ENCODE assay signal across 20 cellular contexts in the genomic region with DNA sequence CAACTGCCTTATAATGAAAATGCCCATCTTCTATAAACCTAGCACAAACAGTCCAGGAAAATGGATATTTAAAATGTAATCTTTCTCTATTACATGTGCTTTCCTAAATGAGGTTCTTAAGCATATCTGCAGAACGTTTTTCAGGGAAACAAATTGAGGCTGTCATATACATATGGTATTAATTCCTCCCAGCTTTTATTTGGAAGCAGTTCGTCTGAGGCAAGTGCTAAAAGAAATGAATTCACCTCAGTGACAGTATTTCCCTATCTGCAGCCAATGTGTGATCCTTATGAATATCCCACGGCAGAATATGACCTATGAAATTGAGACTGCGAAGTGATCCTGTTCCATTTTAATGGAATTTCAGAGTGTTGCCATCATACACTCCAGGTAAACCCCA. TPM values are rescaled to one million over a fixed set of nuclear protein-coding genes. Genes with fewer than 3 reads are reported as not detected.
DNase-seq lines count a peak whose midpoint lies in the region; ATAC-seq and TF ChIP-seq lines count a peak whose summit lies in the region.
"Had no signal": no experiment of that assay in that cellular context is flagged by ENCODE, and none has a peak within 500 bp of the region (broad histone marks: within the 10 kb centered on the region; RNA-seq: fewer than 3 reads in every experiment).

No MANE protein-coding gene starts in this region.

- H3K23ac ChIP-seq in H9 (ENCODE audit: insufficient read length, low read depth, low read length) = no peak overlapping the region

- H3K27me3 ChIP-seq in CD4-positive, CD25-positive, alpha-beta regulatory T cell (ENCODE audit: control insufficient read depth, insufficient read depth, low read length) = no peaks in the 10 kb centered on the region
- H3K27me3 ChIP-seq in body of pancreas (no peaks in the 10 kb centered on the region), lower lobe of right lung (ENCODE audit: low read depth) (no peaks in the 10 kb centered on the region), breast epithelium (no peaks in the 10 kb centered on the region), H9 (ENCODE audit: insufficient read depth, low read length) (no peaks in the 10 kb centered on the region)
- H3K27me3 ChIP-seq: BLaER1 treated with 17β-estradiol and CSF1 and Interleukin-3, amounts not matched to agents 10 nM and 100 nM; spleen had no signal

- H2AK5ac ChIP-seq in H9 (ENCODE audit: insufficient read length, low read length) = no peak overlapping the region

- no peak overlapping the region for H4K5ac ChIP-seq in H9 (ENCODE audit: insufficient read length, low read depth, low read length)

- H3K4me1 ChIP-seq in CD4-positive, CD25-positive, alpha-beta regulatory T cell (ENCODE audit: control insufficient read depth, insufficient read depth, low read length, poor library complexity, severe bottlenecking) = peaks cover 4% of the 10 kb centered on the region
- H3K4me1 ChIP-seq in body of pancreas = peaks cover 66% of the 10 kb centered on the region
- H3K4me1 ChIP-seq in lower lobe of right lung = no peaks in the 10 kb centered on the region
- H3K4me1 ChIP-seq in breast epithelium = no peaks in the 10 kb centered on the region
- no peaks in the 10 kb centered on the region for H3K4me1 ChIP-seq in H9 (ENCODE audit: insufficient read depth, low read length)

- H3K4me1 Mint-ChIP-seq in CD4-positive, CD25-positive, alpha-beta regulatory T cell = peaks cover 0 to 20% (median 11%) of the 10 kb centered on the region in 4 donors
- H3K4me1 Mint-ChIP-seq in nephron = peaks cover 62% of the 10 kb centered on the region
- H3K4me1 Mint-ChIP-seq in H9 = peaks cover 5% of the 10 kb centered on the region in 2 experiments

- ATAC-seq in CD4-positive, CD25-positive, alpha-beta regulatory T cell (ENCODE audit: low read depth in 2 of 2) = no peak
- no peak for ATAC-seq in body of pancreas
- no peak for ATAC-seq in lower lobe of right lung

- H4K20me1 ChIP-seq in H9 (ENCODE audit: control insufficient read depth, insufficient read depth, insufficient read length) = no peaks in the 10 kb centered on the region
- H4K20me1 ChIP-seq: BLaER1 treated with 17β-estradiol and CSF1 and Interleukin-3, amounts not matched to agents 10 nM and 100 nM had no signal

- H3K4ac ChIP-seq in H9 (ENCODE audit: low read depth, low read length) = no peak overlapping the region

- H3K27ac ChIP-seq in CD4-positive, CD25-positive, alpha-beta regulatory T cell (ENCODE audit: insufficient read depth, low read length, poor library complexity, severe bottlenecking) = no peak overlapping the region
- H3K27ac ChIP-seq in KOPT-K1 (ENCODE audit: low read depth, low read length, poor library complexity, severe bottlenecking) (peak overlapping the region; percentile 54), body of pancreas (peak overlapping the region; percentile 56 to 77 (median 66)), lower lobe of right lung (no peak overlapping the region), breast epithelium (peak overlapping the region in 1 of 2 donors; percentile 0), H9 (ENCODE audit: insufficient read length, low read depth, low read length) (no peak overlapping the region)
- H3K27ac ChIP-seq: BLaER1 treated with 17β-estradiol and CSF1 and Interleukin-3, amounts not matched to agents 10 nM and 100 nM; RWPE1; spleen had no signal

- no peak for TF ChIP-seq POLR2A in body of pancreas (IDR thresholded peaks at IDR 0.05)
- no peak for TF ChIP-seq POLR2A in breast epithelium (IDR thresholded peaks at IDR 0.05)

- H3K36me3 Mint-ChIP-seq in CD4-positive, CD25-positive, alpha-beta regulatory T cell = no peaks in the 10 kb centered on the region
- H3K36me3 Mint-ChIP-seq in nephron (ENCODE audit: low read depth) (no peaks in the 10 kb centered on the region), H9 (ENCODE audit: insufficient read depth in 1 of 3, low read depth in 3 of 3) (no peaks in the 10 kb centered on the region)

- no peaks in the 10 kb centered on the region for H3K79me1 ChIP-seq in H9 (ENCODE audit: insufficient read depth, low read depth, low read length, poor library complexity, severe bottlenecking)

- H3K9ac ChIP-seq in H9 (ENCODE audit: extremely low read depth, insufficient read length, low read length) = no peak overlapping the region
- H3K9ac ChIP-seq: BLaER1 treated with 17β-estradiol and CSF1 and Interleukin-3, amounts not matched to agents 10 nM and 100 nM had no signal

- H3K18ac ChIP-seq in H9 (ENCODE audit: insufficient read length, low read depth, low read length) = no peak overlapping the region

- no peak overlapping the region for H2BK20ac ChIP-seq in H9 (ENCODE audit: low read depth, low read length, poor library complexity, severe bottlenecking)

- H3K79me2 ChIP-seq in H9 (ENCODE audit: insufficient read depth, low read length) = no peaks in the 10 kb centered on the region

- no peak overlapping the region for H2BK12ac ChIP-seq in H9 (ENCODE audit: insufficient read length, low read depth, low read length)

- no peak overlapping the region for H4K91ac ChIP-seq in H9 (ENCODE audit: insufficient read length, low read depth, low read length)

- no peak for DNase-seq in CD4-positive, CD25-positive, alpha-beta regulatory T cell
- DNase-seq in body of pancreas (no peak), lower lobe of right lung (no peak), breast epithelium (ENCODE audit: low spot score in 2 of 2) (no peak), H9 (no peak), NCI-H187 treated with DMSO at 0.1 percent for 48 hours (lab: John Stamatoyannopoulos, UW) (no peak)
- DNase-seq: activated CD4-positive, alpha-beta T cell treated with anti-CD3 and anti-CD28 coated beads, Interleukin-2, amount 10 ng/mL, durations not matched to agents 7 days and 5 days; activated T-cell treated with anti-CD3 and anti-CD28 coated beads, Interleukin-2, amount 50 U/mL, for 4 hours; NCI-H1436 treated with DMSO at 0.1 percent for 48 hours; NCI-H2107; NCI-H446; NCI-H774; spleen; stimulated activated CD4-positive, alpha-beta T cell treated with anti-CD3 and anti-CD28 coated beads, Interleukin-4, amount 100 ng/mL, for 1 hour had no signal

- TF ChIP-seq CTCF in body of pancreas (IDR thresholded peaks at IDR 0.05) (no peak), nephron (IDR thresholded peaks at IDR 0.05; ENCODE audit: unreplicated experiment in 3 of 3) (no peak), lower lobe of right lung (IDR thresholded peaks at IDR 0.05) (no peak), breast epithelium (IDR thresholded peaks at IDR 0.05) (no peak), H9 (conservative IDR thresholded peaks at IDR 0.05) (no peak)

- H3K9me3 ChIP-seq in CD4-positive, CD25-positive, alpha-beta regulatory T cell (ENCODE audit: control insufficient read depth in 2 of 2, low read length in 2 of 2) = no peaks in the 10 kb centered on the region
- H3K9me3 ChIP-seq in KOPT-K1 (ENCODE audit: insufficient read depth, low read length, poor library complexity, severe bottlenecking) (no peaks in the 10 kb centered on the region), body of pancreas (no peaks in the 10 kb centered on the region), lower lobe of right lung (no peaks in the 10 kb centered on the region), breast epithelium (no peaks in the 10 kb centered on the region), H9 (ENCODE audit: control insufficient read depth, low read depth, low read length) (no peaks in the 10 kb centered on the region)
- H3K9me3 ChIP-seq: spleen had no signal

- WGBS in body of pancreas, 2 donors = 14 to 36% methylated on average over 4 of the region's 4 CpGs
- WGBS in H9 (ENCODE audit: extremely low coverage, insufficient read length, low lambda C conversion rate) = no CpG with 5 or more reads among the region's 4 CpGs

- intact Hi-C loops in body of pancreas (cut with DNase I) = no loop called here
- intact Hi-C loops in lower lobe of right lung (cut with DNase I) = no loop called here
- intact Hi-C loops in breast epithelium (cut with DNase I; ENCODE audit: low total_unique reads) = no loop called here

- H3K4me3 Mint-ChIP-seq in CD4-positive, CD25-positive, alpha-beta regulatory T cell = no peak overlapping the region
- H3K4me3 Mint-ChIP-seq in nephron (peak overlapping the region in 1 of 3 experiments; percentile 51), H9 (no peak overlapping the region)
- H3K4me3 Mint-ChIP-seq: activated CD4-positive, alpha-beta T cell treated with anti-CD3 and anti-CD28 coated beads, Interleukin-2, amount 10 ng/mL, durations not matched to agents 7 days and 5 days; activated T-cell treated with anti-CD3 and anti-CD28 coated beads, Interleukin-2, amount 50 U/mL, for 4 hours; memory B cell had no signal

- no peak overlapping the region for H4K8ac ChIP-seq in H9 (replicated peaks; ENCODE audit: insufficient read length, low read depth, low read length)

- H2AFZ ChIP-seq in H9 (ENCODE audit: low read length) = no peak overlapping the region

- no peak overlapping the region for H2BK5ac ChIP-seq in H9 (ENCODE audit: insufficient read length, low read length)

- H3K14ac ChIP-seq in H9 (ENCODE audit: insufficient read depth, low read length) = no peak overlapping the region

- no peaks in the 10 kb centered on the region for H3K9me3 Mint-ChIP-seq in CD4-positive, CD25-positive, alpha-beta regulatory T cell
- H3K9me3 Mint-ChIP-seq in nephron (no peaks in the 10 kb centered on the region), H9 (no peaks in the 10 kb centered on the region)
- H3K9me3 Mint-ChIP-seq: activated CD4-positive, alpha-beta T cell treated with anti-CD3 and anti-CD28 coated beads, Interleukin-2, amount 10 ng/mL, durations not matched to agents 7 days and 5 days; activated T-cell treated with anti-CD3 and anti-CD28 coated beads, Interleukin-2, amount 50 U/mL, for 4 hours had no signal

- H2BK120ac ChIP-seq in H9 (ENCODE audit: low read depth, low read length, poor library complexity, severe bottlenecking) = no peak overlapping the region

- H3T11ph ChIP-seq in H9 (ENCODE audit: low read length) = no peak overlapping the region

- H2BK15ac ChIP-seq in H9 (ENCODE audit: low read depth, low read length) = no peak overlapping the region

- H3K23me2 ChIP-seq in H9 (ENCODE audit: insufficient read length, low read depth, low read length, poor library complexity, severe bottlenecking) = no peaks in the 10 kb centered on the region

- no peak overlapping the region for H3K56ac ChIP-seq in H9 (ENCODE audit: insufficient read length, low read depth, low read length)

- no peaks in the 10 kb centered on the region for H3K36me3 ChIP-seq in CD4-positive, CD25-positive, alpha-beta regulatory T cell (ENCODE audit: control insufficient read depth, insufficient read depth, low read length)
- H3K36me3 ChIP-seq in KOPT-K1 (ENCODE audit: insufficient read depth, low read length) (no peaks in the 10 kb centered on the region), body of pancreas (replicated peaks in 1 of 2; ENCODE audit: insufficient read depth in 1 of 2, low read depth in 2 of 2) (no peaks in the 10 kb centered on the region), lower lobe of right lung (no peaks in the 10 kb centered on the region), breast epithelium (no peaks in the 10 kb centered on the region)

- peak overlapping the region in 2 of 3 donors; percentile 16 to 56 for H3K27ac Mint-ChIP-seq in CD4-positive, CD25-positive, alpha-beta regulatory T cell
- H3K27ac Mint-ChIP-seq in nephron (peak overlapping the region; percentile 45 to 50 (median 50)), H9 (no peak overlapping the region)
- H3K27ac Mint-ChIP-seq: activated CD4-positive, alpha-beta T cell treated with anti-CD3 and anti-CD28 coated beads, Interleukin-2, amount 10 ng/mL, durations not matched to agents 7 days and 5 days; memory B cell had no signal

- H3K4me3 ChIP-seq in CD4-positive, CD25-positive, alpha-beta regulatory T cell (ENCODE audit: low read depth, low read length) = no peak overlapping the region
- H3K4me3 ChIP-seq in body of pancreas (no peak overlapping the region), lower lobe of right lung (no peak overlapping the region), breast epithelium (no peak overlapping the region)
- H3K4me3 ChIP-seq: BLaER1 treated with 17β-estradiol and CSF1 and Interleukin-3, amounts not matched to agents 10 nM and 100 nM; spleen had no signal

- peaks cover 5% of the 10 kb centered on the region for H3K27me3 Mint-ChIP-seq in CD4-positive, CD25-positive, alpha-beta regulatory T cell
- H3K27me3 Mint-ChIP-seq in nephron (ENCODE audit: low read depth) (no peaks in the 10 kb centered on the region), H9 (ENCODE audit: low read depth) (no peaks in the 10 kb centered on the region)
- H3K27me3 Mint-ChIP-seq: activated CD4-positive, alpha-beta T cell treated with anti-CD3 and anti-CD28 coated beads, Interleukin-2, amount 10 ng/mL, durations not matched to agents 7 days and 5 days; memory B cell had no signal

- H3K4me2 ChIP-seq in H9 (ENCODE audit: insufficient read depth, insufficient read length, low read length) = no peak overlapping the region

RNA-seq across cellular contexts. Expression of a gene that starts 7.1 kb away (rescaled TPM):
- total RNA-seq in CD4-positive, CD25-positive, alpha-beta regulatory T cell = 1.4 TPM
- polyA plus RNA-seq in CD4-positive, CD25-positive, alpha-beta regulatory T cell = under 1 TPM; 0.03 to 0.68 (median 0.49) TPM
- 10 to 100 TPM; 10.9 to 21.8 TPM for total RNA-seq in body of pancreas
- 5.0 TPM for total RNA-seq in lower lobe of right lung
- 1 to 10 TPM; 3.1 to 6.9 (median 5.9) TPM for total RNA-seq in breast epithelium
- 0.17 and 0.20 TPM in 2 replicates for total RNA-seq in H9 (2021)
- total RNA-seq: Daoy had no signal

RNA-seq across cellular contexts. Expression of a gene that starts 35.0 kb away (rescaled TPM):
- total RNA-seq in CD4-positive, CD25-positive, alpha-beta regulatory T cell = 382 TPM
- polyA plus RNA-seq in CD4-positive, CD25-positive, alpha-beta regulatory T cell = 1,000 to 10,000 TPM; 2,262 to 2,381 (median 2,361) TPM
- total RNA-seq in body of pancreas (100 to 1,000 TPM; 102 to 174 TPM), lower lobe of right lung (481 TPM), breast epithelium (100 to 1,000 TPM; 403 to 495 (median 444) TPM), H9 (2021) (279 and 284 TPM in 2 replicates)

RNA-seq across cellular contexts. Expression of a gene that starts 49.3 kb away (rescaled TPM):
- total RNA-seq in CD4-positive, CD25-positive, alpha-beta regulatory T cell = 168 TPM
- 1,000 to 10,000 TPM in 2 of 4 donors, 100 to 1,000 TPM in 2; 980 to 1,134 (median 1,024) TPM for polyA plus RNA-seq in CD4-positive, CD25-positive, alpha-beta regulatory T cell
- total RNA-seq in body of pancreas = 100 to 1,000 TPM in 1 of 2 donors, 10 to 100 TPM in 1; 84.7 to 121 TPM
- 318 TPM for total RNA-seq in lower lobe of right lung
- 100 to 1,000 TPM; 305 to 371 (median 335) TPM for total RNA-seq in breast epithelium
- 166 and 180 TPM in 2 replicates for total RNA-seq in H9 (2021)

Comparison
In these comparisons a context has a peak if more than half of its experiments do, and no peak if none do; other contexts are left out.
1. H3K27ac ChIP-seq: peak in KOPT-K1 (single experiment) and body of pancreas (4 of 4); none in CD4-positive, CD25-positive, alpha-beta regulatory T cell (single experiment), lower lobe of right lung (single experiment) and H9 (single experiment).
2. H3K27ac Mint-ChIP-seq: peak in CD4-positive, CD25-positive, alpha-beta regulatory T cell (2 of 3) and nephron (3 of 3); none in H9 (0 of 3).